8 cellular contexts compared by ENCODE assay signal in the genomic region with DNA sequence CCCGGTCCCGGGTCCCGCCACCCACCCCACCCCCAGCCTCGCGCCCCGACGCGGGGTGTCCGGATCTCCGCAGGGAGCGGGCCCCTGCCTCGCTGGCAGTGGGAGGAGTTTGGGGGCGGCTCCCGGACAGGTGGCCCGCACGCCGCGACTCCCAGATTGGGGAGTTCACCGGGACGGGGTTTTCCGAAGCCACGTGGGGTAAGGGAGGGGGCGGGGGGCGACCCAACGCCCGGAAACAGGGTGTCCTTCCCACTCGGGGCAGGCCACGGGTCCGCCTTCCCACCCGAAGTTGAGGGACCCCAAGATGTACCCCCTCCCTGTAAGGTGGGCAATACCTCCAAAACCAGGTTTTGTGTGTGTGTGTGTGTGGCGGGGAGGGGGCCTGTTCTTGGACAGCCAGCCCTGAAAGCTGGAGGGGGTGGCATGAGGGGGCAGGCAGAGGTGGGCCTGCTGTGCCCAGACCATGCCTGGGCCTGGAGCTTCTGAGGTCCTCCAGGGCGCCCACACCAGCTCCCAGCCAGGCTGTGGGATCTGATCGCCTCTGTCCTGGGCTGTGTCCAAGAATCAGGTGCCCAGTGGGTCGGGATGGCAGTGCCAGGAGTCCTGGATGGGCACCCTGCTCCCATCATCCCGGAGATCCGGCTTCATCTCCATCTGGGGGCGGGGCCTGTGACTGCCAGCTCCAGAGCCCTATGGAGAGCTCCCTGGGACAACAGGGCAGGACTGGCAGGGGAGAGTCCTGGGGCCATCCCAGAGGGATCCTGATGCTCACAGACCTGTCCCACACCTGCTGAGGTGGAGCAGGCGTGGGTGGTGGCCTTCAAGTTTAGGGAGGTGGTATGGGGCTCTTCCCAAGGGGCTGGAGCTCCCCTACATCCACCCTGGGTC. TPM values are rescaled to one million over a fixed set of nuclear protein-coding genes. Genes with fewer than 3 reads are reported as not detected.
DNase-seq lines count a peak whose midpoint lies in the region; ATAC-seq and TF ChIP-seq lines count a peak whose summit lies in the region.

No MANE protein-coding gene starts in this region.

- H3K9me3 Mint-ChIP-seq in activated T-cell treated with anti-CD3 and anti-CD28 coated beads, Interleukin-2, amount 50 U/mL, for 24 hours, result no peaks in the 10 kb centered on the region
- no peaks in the 10 kb centered on the region for H3K9me3 Mint-ChIP-seq in naive thymus-derived CD8-positive, alpha-beta T cell

- no peak for TF ChIP-seq EP300 in esophagus muscularis mucosa (IDR thresholded peaks at IDR 0.05)

- H3K4me3 ChIP-seq in DOHH2 (ENCODE audit: low read length), result peak overlapping the region; percentile 80
- peak overlapping the region; percentile 68 for H3K4me3 ChIP-seq in HAP-1
- H3K4me3 ChIP-seq in esophagus muscularis mucosa, result peak overlapping the region; percentile 75 to 99 (median 86)

- WGBS in esophagus muscularis mucosa, result 80% methylated on average over 1 of the region's 38 CpGs

- H3K27ac ChIP-seq in DOHH2 (ENCODE audit: low read depth, low read length), result peak overlapping the region; percentile 65
- H3K27ac ChIP-seq in esophagus muscularis mucosa (replicated peaks in 1 of 4), result peak overlapping the region; percentile 91 to 98 (median 95)
- peak overlapping the region; percentile 88 for H3K27ac ChIP-seq in temporal lobe (ENCODE audit: low read depth, low read length)

- TF ChIP-seq CTCF in DOHH2 (IDR thresholded peaks at IDR 0.05; ENCODE audit: low read depth, low read length, poor library complexity, severe bottlenecking) (no peak), esophagus muscularis mucosa (IDR thresholded peaks at IDR 0.05) (no peak)

- in situ Hi-C loops in HAP-1 (cut with MboI; ENCODE audit: low sequenced_read_pairs), result no loop called here

- no peak for TF ChIP-seq POLR2A in esophagus muscularis mucosa (IDR thresholded peaks at IDR 0.05; ENCODE audit: low read depth)

- H3K79me2 ChIP-seq in DOHH2 (ENCODE audit: control insufficient read depth, low read length), result peaks cover 41% of the 10 kb centered on the region

- H3K4me1 Mint-ChIP-seq in activated T-cell treated with anti-CD3 and anti-CD28 coated beads, Interleukin-2, amount 50 U/mL, for 24 hours (ENCODE audit: low read depth), result peaks cover 51% of the 10 kb centered on the region
- peaks cover 26 to 49% (median 47%) of the 10 kb centered on the region in 4 donors for H3K4me1 Mint-ChIP-seq in naive thymus-derived CD8-positive, alpha-beta T cell

- peak overlapping the region; percentile 81 for H3K4me3 Mint-ChIP-seq in activated T-cell treated with anti-CD3 and anti-CD28 coated beads, Interleukin-2, amount 50 U/mL, for 24 hours
- H3K4me3 Mint-ChIP-seq in naive thymus-derived CD8-positive, alpha-beta T cell, result peak overlapping the region; percentile 58 to 85 (median 68)

- no peaks in the 10 kb centered on the region for H3K27me3 Mint-ChIP-seq in activated T-cell treated with anti-CD3 and anti-CD28 coated beads, Interleukin-2, amount 50 U/mL, for 24 hours
- no peaks in the 10 kb centered on the region for H3K27me3 Mint-ChIP-seq in naive thymus-derived CD8-positive, alpha-beta T cell

- peak; percentile 38 to 82 for DNase-seq in HAP-1 (ENCODE audit: low spot score in 2 of 2)
- peak; percentile 72 for DNase-seq in NCI-H460 (ENCODE audit: extremely low read depth, low read depth)
- DNase-seq in activated T-cell treated with anti-CD3 and anti-CD28 coated beads, Interleukin-2, amount 50 U/mL, for 24 hours, result peak; percentile 79
- peak; percentile 94 for DNase-seq in esophagus muscularis mucosa (ENCODE audit: extremely low spot score)
- peak in 6 of 10 donors; percentile 29 to 73 (median 58) for DNase-seq in naive thymus-derived CD8-positive, alpha-beta T cell
- no peak for DNase-seq in posterior vena cava (ENCODE audit: low spot score)

- POLR2A ChIA-PET in naive thymus-derived CD8-positive, alpha-beta T cell (lab: Charles Lee), result interaction anchor here (0.5 to 12.1 kb wide), 13 partner anchors 12 to 1462 kb away, joined by 3 to 122 read pairs (median 5); partner anchors contain the start of genes TMC6 and TMC8

- intact Hi-C loops in esophagus muscularis mucosa (cut with DNase I), result loop anchor here (5.0 kb wide), 1 partner anchor 83 kb away; no protein-coding TSS in a partner anchor
- intact Hi-C loops in posterior vena cava (cut with DNase I), result no loop called here

- peaks cover 15% of the 10 kb centered on the region for H3F3A ChIP-seq in DOHH2 (ENCODE audit: control insufficient read depth, insufficient read depth)

- H3K9me2 ChIP-seq in DOHH2 (replicated peaks; ENCODE audit: control insufficient read depth, low read length), result no peaks in the 10 kb centered on the region

- H3K36me3 ChIP-seq in DOHH2 (ENCODE audit: control insufficient read depth, low read length), result peaks cover 53% of the 10 kb centered on the region
- H3K36me3 ChIP-seq in HAP-1 (replicated peaks), result peaks cover 25% of the 10 kb centered on the region
- peaks cover 0 to 29% (median 22%) of the 10 kb centered on the region in 4 donors for H3K36me3 ChIP-seq in esophagus muscularis mucosa

- H3K4me2 ChIP-seq in DOHH2 (ENCODE audit: low read length), result peak overlapping the region; percentile 94

- peak; percentile 63 for ATAC-seq in naive thymus-derived CD8-positive, alpha-beta T cell

- H3K27ac Mint-ChIP-seq in activated T-cell treated with anti-CD3 and anti-CD28 coated beads, Interleukin-2, amount 50 U/mL, for 24 hours, result peak overlapping the region; percentile 85
- peak overlapping the region; percentile 47 to 93 (median 76) for H3K27ac Mint-ChIP-seq in naive thymus-derived CD8-positive, alpha-beta T cell

- peaks cover 66% of the 10 kb centered on the region for H3K4me1 ChIP-seq in DOHH2 (ENCODE audit: control insufficient read depth, low read length)
- peaks cover 4% of the 10 kb centered on the region for H3K4me1 ChIP-seq in HAP-1
- H3K4me1 ChIP-seq in esophagus muscularis mucosa, result peaks cover 51 to 60% (median 59%) of the 10 kb centered on the region in 4 donors

- H3K36me3 Mint-ChIP-seq in activated T-cell treated with anti-CD3 and anti-CD28 coated beads, Interleukin-2, amount 50 U/mL, for 24 hours (ENCODE audit: low read depth), result peaks cover 48% of the 10 kb centered on the region
- peaks cover 0 to 18% (median 0%) of the 10 kb centered on the region in 3 donors for H3K36me3 Mint-ChIP-seq in naive thymus-derived CD8-positive, alpha-beta T cell

- H3K27me3 ChIP-seq in DOHH2 (ENCODE audit: control insufficient read depth, low read length), result no peaks in the 10 kb centered on the region
- H3K27me3 ChIP-seq in HAP-1 (ENCODE audit: low read depth), result no peaks in the 10 kb centered on the region
- no peaks in the 10 kb centered on the region for H3K27me3 ChIP-seq in esophagus muscularis mucosa

- no peaks in the 10 kb centered on the region for H3K9me3 ChIP-seq in DOHH2 (ENCODE audit: control insufficient read depth, insufficient read depth, low read length)
- no peaks in the 10 kb centered on the region for H3K9me3 ChIP-seq in HAP-1
- no peaks in the 10 kb centered on the region for H3K9me3 ChIP-seq in esophagus muscularis mucosa

- H4K20me1 ChIP-seq in DOHH2 (ENCODE audit: control insufficient read depth, insufficient read depth, low read depth, low read length), result peaks cover 12% of the 10 kb centered on the region

RNA-seq across cellular contexts. Expression of gene SYNGR2, which starts 0.8 kb away (rescaled TPM):
- 61.7 and 68.8 TPM in 2 replicates for total RNA-seq in NCI-H460 (2014; rRNA removed; shearing (Covaris generic))
- 81.5 and 85.6 TPM in 2 replicates for polyA plus RNA-seq in NCI-H460 (2014; cell fraction: nucleus; rRNA removed)
- total RNA-seq in esophagus muscularis mucosa, result 100 to 1,000 TPM in 2 of 4 donors, 10 to 100 TPM in 2; 63.1 to 164 (median 124) TPM
- 10 to 100 TPM; 58.1 to 66.6 TPM for total RNA-seq in naive thymus-derived CD8-positive, alpha-beta T cell
- polyA plus RNA-seq in naive thymus-derived CD8-positive, alpha-beta T cell, result 100 to 1,000 TPM in 1 of 3 donors, 10 to 100 TPM in 2; 88.4 to 108 (median 92.1) TPM
- total RNA-seq in temporal lobe, result 3.0 TPM
- 10 to 100 TPM; 44.5 to 58.1 TPM for total RNA-seq in posterior vena cava

RNA-seq across cellular contexts. Expression of gene TK1, which starts 17.7 kb away (rescaled TPM):
- total RNA-seq in NCI-H460 (2014; rRNA removed; shearing (Covaris generic)), result 36.4 and 40.1 TPM in 2 replicates
- 50.3 and 90.1 TPM in 2 replicates for polyA plus RNA-seq in NCI-H460 (2014; cell fraction: nucleus; rRNA removed)
- total RNA-seq in esophagus muscularis mucosa (10 to 100 TPM in 2 of 4 donors, 1 to 10 TPM in 2; 7.9 to 22.1 (median 14.5) TPM), temporal lobe (1.7 TPM), posterior vena cava (1 to 10 TPM; 1.1 to 1.4 TPM)
- not detected for total RNA-seq in naive thymus-derived CD8-positive, alpha-beta T cell
- 1 to 10 TPM in 1 of 3 donors, under 1 TPM in 1, not detected in 1; 0.18 to 1.1 TPM for polyA plus RNA-seq in naive thymus-derived CD8-positive, alpha-beta T cell

RNA-seq across cellular contexts. Expression of gene AFMID, which starts 18.0 kb away (rescaled TPM):
- total RNA-seq in NCI-H460 (2014; rRNA removed; shearing (Covaris generic)), result 63.2 and 75.6 TPM in 2 replicates
- polyA plus RNA-seq in NCI-H460 (2014; cell fraction: nucleus; rRNA removed), result 30.5 and 63.4 TPM in 2 replicates
- total RNA-seq in esophagus muscularis mucosa (10 to 100 TPM; 15.7 to 44.3 (median 25.4) TPM), temporal lobe (18.2 TPM), posterior vena cava (10 to 100 TPM in 1 of 2 donors, 1 to 10 TPM in 1; 6.1 to 13.6 TPM)
- total RNA-seq in naive thymus-derived CD8-positive, alpha-beta T cell, result 1 to 10 TPM; 1.8 to 2.4 TPM
- polyA plus RNA-seq in naive thymus-derived CD8-positive, alpha-beta T cell, result 1 to 10 TPM in 2 of 3 donors, under 1 TPM in 1; 0.41 to 1.7 (median 1.6) TPM

RNA-seq across cellular contexts. Expression of gene C17orf99, which starts 23.0 kb away (rescaled TPM):
- total RNA-seq in NCI-H460 (2014; rRNA removed; shearing (Covaris generic)), result not detected in 2 replicates
- not detected in 2 replicates for polyA plus RNA-seq in NCI-H460 (2014; cell fraction: nucleus; rRNA removed)
- not detected for total RNA-seq in esophagus muscularis mucosa
- total RNA-seq in naive thymus-derived CD8-positive, alpha-beta T cell, result under 1 TPM in 1 of 2 experiments, not detected in 1; 0.60 TPM
- not detected for polyA plus RNA-seq in naive thymus-derived CD8-positive, alpha-beta T cell
- total RNA-seq in temporal lobe, result not detected
- not detected for total RNA-seq in posterior vena cava

RNA-seq across cellular contexts. Expression of gene TMC8, which starts 38.6 kb away (rescaled TPM):
- total RNA-seq in NCI-H460 (2014; rRNA removed; shearing (Covaris generic)), result 0.30 TPM in 1 of 2 replicates, not detected in the other
- 0.05 and 0.08 TPM in 2 replicates for polyA plus RNA-seq in NCI-H460 (2014; cell fraction: nucleus; rRNA removed)
- total RNA-seq in esophagus muscularis mucosa (1 to 10 TPM; 1.3 to 5.3 (median 2.3) TPM), temporal lobe (0.49 TPM), posterior vena cava (10 to 100 TPM in 1 of 2 donors, 1 to 10 TPM in 1; 6.4 to 15.7 TPM)
- 100 to 1,000 TPM; 367 to 370 TPM for total RNA-seq in naive thymus-derived CD8-positive, alpha-beta T cell
- polyA plus RNA-seq in naive thymus-derived CD8-positive, alpha-beta T cell, result 100 to 1,000 TPM in 1 of 3 donors, 10 to 100 TPM in 2; 62.5 to 141 (median 72.9) TPM

Comparison
In these comparisons a context has a peak if more than half of its experiments do, and no peak if none do; other contexts are left out.
1. RNA of gene SYNGR2, which starts 0.8 kb away (total RNA-seq): 63.1 to 164 TPM in esophagus muscularis mucosa, 58.1 to 66.6 TPM in naive thymus-derived CD8-positive, alpha-beta T cell, 61.7 to 68.8 TPM in NCI-H460 and 44.5 to 58.1 TPM in posterior vena cava; 3.0 TPM in temporal lobe (single experiment); every median in the first group is over 10 times any median in the second.
2. Peak in every context shown above with its lines, with median percentiles within 50 percentile points of each other: H3K27ac ChIP-seq and H3K4me3 ChIP-seq.